Comparison of ENCODE assay signal across 31 cellular contexts in the genomic region with DNA sequence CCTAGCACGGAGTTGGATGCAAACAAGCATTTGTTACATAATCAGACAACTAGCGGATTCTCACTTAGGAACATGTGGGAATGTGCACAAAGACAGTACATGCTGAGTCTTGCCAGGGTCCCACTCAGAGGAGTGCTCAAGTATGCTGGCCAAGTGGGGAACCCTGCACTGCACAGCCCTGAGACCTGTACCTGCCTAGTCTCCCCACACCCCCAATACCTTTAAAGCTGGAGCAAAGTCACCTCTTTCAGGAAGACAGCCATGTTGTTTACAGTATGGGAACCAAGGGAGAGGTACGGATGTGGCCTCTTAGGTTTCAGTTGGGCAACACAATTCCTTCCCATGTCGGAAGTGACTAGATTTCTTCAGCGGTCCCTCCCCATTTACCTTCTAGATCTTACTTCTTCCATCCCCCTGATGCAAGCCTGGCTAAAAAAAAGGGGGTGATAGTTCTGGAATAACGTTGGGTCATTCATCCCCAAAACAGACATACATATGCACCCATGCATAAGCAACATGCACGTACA. TPM values are rescaled to one million over a fixed set of nuclear protein-coding genes. Genes with fewer than 3 reads are reported as not detected.
"Had no signal": no experiment of that assay in that cellular context is flagged by ENCODE, and none has a peak within 500 bp of the region (broad histone marks: within the 10 kb centered on the region; RNA-seq: fewer than 3 reads in every experiment).

No MANE protein-coding gene starts in this region.

- H3K36me3 Mint-ChIP-seq: stimulated activated naive B cell treated with anti-CD40 and anti-IgM and Interleukin-4, amounts not matched to agents 10 μg/mL and 1 μg/mL and 100 μg/mL, for 72 hours had no signal

- DNase-seq: cortex of kidney; effector memory CD8-positive, alpha-beta T cell; erythroblast; esophagus squamous epithelium; foreskin melanocyte; glutamatergic neuron; heart right ventricle; hippocampal formation; left cardiac atrium; left lung; mesendoderm; midbrain; naive thymus-derived CD8-positive, alpha-beta T cell; nephron progenitor cell; occipital lobe; ovary; posterior cingulate gyrus; psoas muscle; right cardiac atrium; stimulated activated CD4-positive, alpha-beta T cell treated with anti-CD3 and anti-CD28 coated beads, Interleukin-15, amount 100 ng/mL, for 24 hours; stimulated activated CD4-positive, alpha-beta T cell treated with anti-CD3 and anti-CD28 coated beads, Interleukin-2, amount 100 ng/mL, for 48 hours; stimulated activated naive B cell treated with anti-CD40 and anti-IgM and Interleukin-4, amounts not matched to agents 10 μg/mL and 1 μg/mL and 100 μg/mL, for 72 hours had no signal

- H3K4me3 ChIP-seq: esophagus squamous epithelium, heart right ventricle, left lung, ovary, psoas muscle, skin epidermis, thoracic aorta, tibial nerve had no signal

- H3K9me3 Mint-ChIP-seq: effector memory CD8-positive, alpha-beta T cell; nephron progenitor cell; stimulated activated naive B cell treated with anti-CD40 and anti-IgM and Interleukin-4, amounts not matched to agents 10 μg/mL and 1 μg/mL and 100 μg/mL, for 72 hours; stimulated activated naive CD8-positive, alpha-beta T cell treated with anti-CD3 and anti-CD28 coated beads, Interleukin-15, Interleukin-2, amounts not matched to agents 100 ng/mL and 50 ng/mL, for 24 hours had no signal

- H3K27ac Mint-ChIP-seq: effector memory CD8-positive, alpha-beta T cell; nephron progenitor cell; stimulated activated naive B cell treated with anti-CD40 and anti-IgM and Interleukin-4, amounts not matched to agents 10 μg/mL and 1 μg/mL and 100 μg/mL, for 72 hours; stimulated activated naive CD8-positive, alpha-beta T cell treated with anti-CD3 and anti-CD28 coated beads, Interleukin-15, Interleukin-2, amounts not matched to agents 100 ng/mL and 50 ng/mL, for 24 hours had no signal

- H3K27me3 ChIP-seq: esophagus squamous epithelium, left lung, ovary, tibial nerve had no signal

- H3K9me3 ChIP-seq: esophagus squamous epithelium, left lung, ovary, psoas muscle, thoracic aorta, tibial nerve had no signal

- H3K4me3 Mint-ChIP-seq: effector memory CD8-positive, alpha-beta T cell; naive thymus-derived CD8-positive, alpha-beta T cell; nephron progenitor cell; stimulated activated naive B cell treated with anti-CD40 and anti-IgM and Interleukin-4, amounts not matched to agents 10 μg/mL and 1 μg/mL and 100 μg/mL, for 72 hours; stimulated activated naive CD8-positive, alpha-beta T cell treated with anti-CD3 and anti-CD28 coated beads, Interleukin-15, Interleukin-2, amounts not matched to agents 100 ng/mL and 50 ng/mL, for 24 hours had no signal

- H3K4me1 ChIP-seq: heart right ventricle, left lung, psoas muscle, tibial nerve had no signal

- H3K36me3 ChIP-seq: esophagus squamous epithelium, heart right ventricle, left lung, ovary, thoracic aorta, tibial nerve had no signal

- ATAC-seq: effector memory CD8-positive, alpha-beta T cell; left cardiac atrium; left lung; naive thymus-derived CD8-positive, alpha-beta T cell; psoas muscle; right cardiac atrium; stimulated activated naive B cell treated with anti-CD40 and anti-IgM and Interleukin-4, amounts not matched to agents 10 μg/mL and 1 μg/mL and 100 μg/mL, for 72 hours had no signal

- H3K4me1 Mint-ChIP-seq: nephron progenitor cell; stimulated activated naive B cell treated with anti-CD40 and anti-IgM and Interleukin-4, amounts not matched to agents 10 μg/mL and 1 μg/mL and 100 μg/mL, for 72 hours had no signal

- H3K27ac ChIP-seq: esophagus squamous epithelium, ovary, psoas muscle, thoracic aorta, tibial nerve had no signal

RNA-seq across cellular contexts. Expression of a gene that starts 10.7 kb away (rescaled TPM):
- total RNA-seq: dermis microvascular lymphatic vessel endothelial cell; kidney epithelial cell; lung microvascular endothelial cell; myocyte; naive thymus-derived CD8-positive, alpha-beta T cell; occipital lobe; renal cortical epithelial cell had no signal

RNA-seq across cellular contexts. Expression of a gene that starts 30.2 kb away (rescaled TPM):
- total RNA-seq: dermis microvascular lymphatic vessel endothelial cell; kidney epithelial cell; lung microvascular endothelial cell; myocyte; naive thymus-derived CD8-positive, alpha-beta T cell; renal cortical epithelial cell had no signal
